Comparison of ENCODE assay signal across 9 cellular contexts in genomic region chr20:45946149-45946970, GRCh38. TPM values are rescaled to one million over a fixed set of nuclear protein-coding genes. Genes with fewer than 3 reads are reported as not detected.
DNase-seq lines count a peak whose midpoint lies in the region; ATAC-seq and TF ChIP-seq lines count a peak whose summit lies in the region.
"Had no signal": no experiment of that assay in that cellular context is flagged by ENCODE, and none has a peak within 500 bp of the region (broad histone marks: within the 10 kb centered on the region; RNA-seq: fewer than 3 reads in every experiment).

No MANE protein-coding gene starts in this region.

- peak; percentile 47 for DNase-seq in activated CD8-positive, alpha-beta memory T cell treated with anti-CD3 and anti-CD28 coated beads for 4 hours (ENCODE audit: low read depth in 2 of 2)
- no peak for DNase-seq in activated CD8-positive, alpha-beta memory T cell treated with anti-CD3 and anti-CD28 coated beads for 24 hours
- DNase-seq in activated T-helper 2 cell treated with anti-CD3 and anti-CD28 coated beads, Interferon-gamma antibody, Interleukin-2, Interleukin-4, amounts not matched to agents 10 μg/mL and 5 μg/mL and 100 μg/mL, durations not matched to agents 14 hours and 24 hours and 36 hours (ENCODE audit: low spot score), result no peak
- peak; percentile 67 for DNase-seq in kidney tubule cell (ENCODE audit: low spot score)
- peak in 1 of 2 donors; percentile 78 for DNase-seq in suprapubic skin (ENCODE audit: low spot score in 2 of 2)
- DNase-seq in posterior cingulate gyrus, result no peak

- intact Hi-C loops in activated T-helper 2 cell treated with anti-CD3 and anti-CD28 coated beads, Interferon-gamma antibody, Interleukin-2, Interleukin-4, amounts not matched to agents 10 μg/mL and 5 μg/mL and 100 μg/mL, durations not matched to agents 14 hours and 24 hours and 36 hours (cut with micrococcal nuclease), result no loop called here
- intact Hi-C loops in posterior cingulate gyrus (cut with DNase I), result no loop called here

- no peaks in the 10 kb centered on the region for H3K9me3 ChIP-seq in suprapubic skin
- H3K9me3 ChIP-seq: BLaER1 had no signal

- H3K4me1 Mint-ChIP-seq in activated T-helper 2 cell treated with anti-CD3 and anti-CD28 coated beads, Interferon-gamma antibody, Interleukin-2, Interleukin-4, amounts not matched to agents 10 μg/mL and 5 μg/mL and 100 μg/mL, durations not matched to agents 14 hours and 24 hours and 36 hours (ENCODE audit: low read depth), result peaks cover 10% of the 10 kb centered on the region

- H3K36me3 Mint-ChIP-seq in activated T-helper 2 cell treated with anti-CD3 and anti-CD28 coated beads, Interferon-gamma antibody, Interleukin-2, Interleukin-4, amounts not matched to agents 10 μg/mL and 5 μg/mL and 100 μg/mL, durations not matched to agents 14 hours and 24 hours and 36 hours (ENCODE audit: low read depth), result peaks cover 69% of the 10 kb centered on the region

- no peaks in the 10 kb centered on the region for H3K9me3 Mint-ChIP-seq in activated T-helper 2 cell treated with anti-CD3 and anti-CD28 coated beads, Interferon-gamma antibody, Interleukin-2, Interleukin-4, amounts not matched to agents 10 μg/mL and 5 μg/mL and 100 μg/mL, durations not matched to agents 14 hours and 24 hours and 36 hours

- peak overlapping the region; percentile 51 for H3K27ac Mint-ChIP-seq in activated T-helper 2 cell treated with anti-CD3 and anti-CD28 coated beads, Interferon-gamma antibody, Interleukin-2, Interleukin-4, amounts not matched to agents 10 μg/mL and 5 μg/mL and 100 μg/mL, durations not matched to agents 14 hours and 24 hours and 36 hours

- TF ChIP-seq EP300 in suprapubic skin (IDR thresholded peaks at IDR 0.05), result no peak

- no peaks in the 10 kb centered on the region for H3K27me3 Mint-ChIP-seq in activated T-helper 2 cell treated with anti-CD3 and anti-CD28 coated beads, Interferon-gamma antibody, Interleukin-2, Interleukin-4, amounts not matched to agents 10 μg/mL and 5 μg/mL and 100 μg/mL, durations not matched to agents 14 hours and 24 hours and 36 hours (ENCODE audit: low read depth)

- H3K27me3 ChIP-seq in suprapubic skin, result no peaks in the 10 kb centered on the region
- H3K27me3 ChIP-seq: BLaER1 had no signal

- TF ChIP-seq CTCF in suprapubic skin (IDR thresholded peaks at IDR 0.05), result no peak

- H3K4me1 ChIP-seq in suprapubic skin, result peaks cover 32% of the 10 kb centered on the region

- no peak for ATAC-seq in GM21360 (IDR thresholded peaks at IDR 0.05; ENCODE audit: unreplicated experiment)
- ATAC-seq in GM19035 (IDR thresholded peaks at IDR 0.05; ENCODE audit: unreplicated experiment), result no peak

- peak overlapping the region; percentile 81 for H3K27ac ChIP-seq in suprapubic skin
- H3K27ac ChIP-seq: BLaER1 had no signal

- peaks cover 97% of the 10 kb centered on the region for H3K36me3 ChIP-seq in suprapubic skin

- no peak overlapping the region for H3K4me3 Mint-ChIP-seq in activated T-helper 2 cell treated with anti-CD3 and anti-CD28 coated beads, Interferon-gamma antibody, Interleukin-2, Interleukin-4, amounts not matched to agents 10 μg/mL and 5 μg/mL and 100 μg/mL, durations not matched to agents 14 hours and 24 hours and 36 hours (ENCODE audit: low read depth)

- 76% methylated on average over 19 of the region's 20 CpGs for WGBS in suprapubic skin

- TF ChIP-seq POLR2A in suprapubic skin (IDR thresholded peaks at IDR 0.05), result no peak

- H3K4me3 ChIP-seq in suprapubic skin, result no peak overlapping the region
- H3K4me3 ChIP-seq: BLaER1 had no signal

RNA-seq across cellular contexts. Expression of gene PCIF1, which starts 11.9 kb away (rescaled TPM):
- total RNA-seq in activated T-helper 2 cell treated with anti-CD3 and anti-CD28 coated beads, Interferon-gamma antibody, Interleukin-2, Interleukin-4, amounts not matched to agents 10 μg/mL and 5 μg/mL and 100 μg/mL, durations not matched to agents 14 hours and 24 hours and 36 hours, result 27.5 and 28.6 TPM in 2 replicates
- 10 to 100 TPM; 37.2 to 70.3 (median 42.4) TPM for total RNA-seq in suprapubic skin

RNA-seq across cellular contexts. Expression of gene ZNF335, which starts 25.6 kb away (rescaled TPM):
- total RNA-seq in activated T-helper 2 cell treated with anti-CD3 and anti-CD28 coated beads, Interferon-gamma antibody, Interleukin-2, Interleukin-4, amounts not matched to agents 10 μg/mL and 5 μg/mL and 100 μg/mL, durations not matched to agents 14 hours and 24 hours and 36 hours, result 35.7 and 36.1 TPM in 2 replicates
- total RNA-seq in suprapubic skin, result 10 to 100 TPM; 25.8 to 62.6 (median 35.1) TPM

RNA-seq across cellular contexts. Expression of gene PLTP, which starts 34.4 kb away (rescaled TPM):
- 5.5 TPM in 2 replicates for total RNA-seq in activated T-helper 2 cell treated with anti-CD3 and anti-CD28 coated beads, Interferon-gamma antibody, Interleukin-2, Interleukin-4, amounts not matched to agents 10 μg/mL and 5 μg/mL and 100 μg/mL, durations not matched to agents 14 hours and 24 hours and 36 hours
- total RNA-seq in suprapubic skin, result 100 to 1,000 TPM in 1 of 4 donors, 10 to 100 TPM in 3; 49.2 to 138 (median 70.4) TPM

RNA-seq across cellular contexts. Expression of gene CTSA, which starts 55.2 kb away (rescaled TPM):
- 49.0 and 51.9 TPM in 2 replicates for total RNA-seq in activated T-helper 2 cell treated with anti-CD3 and anti-CD28 coated beads, Interferon-gamma antibody, Interleukin-2, Interleukin-4, amounts not matched to agents 10 μg/mL and 5 μg/mL and 100 μg/mL, durations not matched to agents 14 hours and 24 hours and 36 hours
- 100 to 1,000 TPM in 3 of 4 donors, 10 to 100 TPM in 1; 95.5 to 133 (median 120) TPM for total RNA-seq in suprapubic skin

RNA-seq across cellular contexts. Expression of gene NEURL2, which starts 55.4 kb away (rescaled TPM):
- total RNA-seq in activated T-helper 2 cell treated with anti-CD3 and anti-CD28 coated beads, Interferon-gamma antibody, Interleukin-2, Interleukin-4, amounts not matched to agents 10 μg/mL and 5 μg/mL and 100 μg/mL, durations not matched to agents 14 hours and 24 hours and 36 hours, result 2.0 and 3.3 TPM in 2 replicates
- 10 to 100 TPM in 1 of 4 donors, 1 to 10 TPM in 3; 4.2 to 11.5 (median 5.7) TPM for total RNA-seq in suprapubic skin

Comparison
In these comparisons a context has a peak if more than half of its experiments do, and no peak if none do; other contexts are left out.
1. DNase-seq: peak in activated CD8-positive, alpha-beta memory T cell treated with anti-CD3 and anti-CD28 coated beads for 4 hours (2 of 2) and kidney tubule cell (single experiment); none in activated CD8-positive, alpha-beta memory T cell treated with anti-CD3 and anti-CD28 coated beads for 24 hours (single experiment), activated T-helper 2 cell treated with anti-CD3 and anti-CD28 coated beads, Interferon-gamma antibody, Interleukin-2, Interleukin-4, amounts not matched to agents 10 μg/mL and 5 μg/mL and 100 μg/mL, durations not matched to agents 14 hours and 24 hours and 36 hours (single experiment) and posterior cingulate gyrus (0 of 10).